In genomic region chr3:170865209-170866094, GRCh38 we compare ENCODE assay signal across 1 cellular context.
A peak's percentile ranks its signal among the peaks of the same experiment; 100 is the strongest.
TF ChIP-seq lines count a peak whose summit lies in the region.

No MANE protein-coding gene starts in this region.

TF ChIP-seq in H1, 55 proteins besides CTCF, POLR2A, EP300 and RAD21:
- TF ChIP-seq CHD1 (IDR thresholded peaks at IDR 0.05; ENCODE audit: low read depth, low read length): no peak
- no peak for TF ChIP-seq KDM5A (IDR thresholded peaks at IDR 0.05; ENCODE audit: low read length)
- no peak for TF ChIP-seq CEBPB (IDR thresholded peaks at IDR 0.05; ENCODE audit: low read depth, low read length)
- 0 out of 2 replicates have a peak, but pooled peaks have one; percentile 29 for TF ChIP-seq TAF1 (IDR thresholded peaks at IDR 0.05; ENCODE audit: low read depth, low read length)
- TF ChIP-seq, protein P1, sequence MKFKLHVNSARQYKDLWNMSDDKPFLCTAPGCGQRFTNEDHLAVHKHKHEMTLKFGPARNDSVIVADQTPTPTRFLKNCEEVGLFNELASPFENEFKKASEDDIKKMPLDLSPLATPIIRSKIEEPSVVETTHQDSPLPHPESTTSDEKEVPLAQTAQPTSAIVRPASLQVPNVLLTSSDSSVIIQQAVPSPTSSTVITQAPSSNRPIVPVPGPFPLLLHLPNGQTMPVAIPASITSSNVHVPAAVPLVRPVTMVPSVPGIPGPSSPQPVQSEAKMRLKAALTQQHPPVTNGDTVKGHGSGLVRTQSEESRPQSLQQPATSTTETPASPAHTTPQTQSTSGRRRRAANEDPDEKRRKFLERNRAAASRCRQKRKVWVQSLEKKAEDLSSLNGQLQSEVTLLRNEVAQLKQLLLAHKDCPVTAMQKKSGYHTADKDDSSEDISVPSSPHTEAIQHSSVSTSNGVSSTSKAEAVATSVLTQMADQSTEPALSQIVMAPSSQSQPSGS (IDR thresholded peaks at IDR 0.05; ENCODE audit: low read length): 0 out of 2 replicates have a peak, but pooled peaks have one; percentile 9
- no peak for TF ChIP-seq TBP (IDR thresholded peaks at IDR 0.05; ENCODE audit: low read depth, low read length)
- TF ChIP-seq CHD7 (IDR thresholded peaks at IDR 0.05; ENCODE audit: insufficient replicate concordance, low read length): peak; percentile 69
- TF ChIP-seq SIN3A (conservative IDR thresholded peaks at IDR 0.05 in 1 of 2, IDR thresholded peaks at IDR 0.05 in 1 of 2; ENCODE audit: low read depth in 1 of 2, low read length in 2 of 2): no peak
- no peak for TF ChIP-seq SIX5 (IDR thresholded peaks at IDR 0.05; ENCODE audit: low read depth, low read length)
- TF ChIP-seq CHD2 (IDR thresholded peaks at IDR 0.05; ENCODE audit: low read length): peak; percentile 9; the same call in 1 of the 2 replicates
- TF ChIP-seq JUND (IDR thresholded peaks at IDR 0.05; ENCODE audit: low read length): no peak
- peak; percentile 86 for TF ChIP-seq POLR2AphosphoS5 (IDR thresholded peaks at IDR 0.05; ENCODE audit: low read depth, low read length)
- TF ChIP-seq, protein P2, sequence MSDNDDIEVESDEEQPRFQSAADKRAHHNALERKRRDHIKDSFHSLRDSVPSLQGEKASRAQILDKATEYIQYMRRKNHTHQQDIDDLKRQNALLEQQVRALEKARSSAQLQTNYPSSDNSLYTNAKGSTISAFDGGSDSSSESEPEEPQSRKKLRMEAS (IDR thresholded peaks at IDR 0.05): no peak
- peak in 1 of 2 experiments; percentile 24 for TF ChIP-seq BCL11A (IDR thresholded peaks at IDR 0.05; ENCODE audit: low read depth in 2 of 2, low read length in 2 of 2)
- no peak for TF ChIP-seq TAF7 (optimal IDR thresholded peaks at IDR 0.05; ENCODE audit: borderline replicate concordance, low read depth, low read length)
- peak; percentile 9; the same call in 1 of the 2 replicates for TF ChIP-seq NRF1 (IDR thresholded peaks at IDR 0.05; ENCODE audit: low read depth, low read length)
- no peak for TF ChIP-seq E2F6 (IDR thresholded peaks at IDR 0.05)
TF ChIP-seq in H1: peak in this region for 7.
